Comparison of ENCODE assay signal across 11 cellular contexts in genomic region chr6:98384766-98385165, GRCh38.
"Had no signal": no experiment of that assay in that cellular context is flagged by ENCODE, and none has a peak within 500 bp of the region (broad histone marks: within the 10 kb centered on the region; RNA-seq: fewer than 3 reads in every experiment).

No MANE protein-coding gene starts in this region.

- H3K4me3 ChIP-seq: pancreas, transverse colon had no signal

- H3K27ac ChIP-seq: pancreas, transverse colon had no signal

- DNase-seq: activated CD4-positive, alpha-beta T cell treated with anti-CD3 and anti-CD28 coated beads, Interleukin-2, amount 50 U/mL, for 1 hour; activated CD4-positive, CD25-positive, alpha-beta regulatory T cell; glutamatergic neuron; pancreas; T-helper 2 cell; transverse colon had no signal

- H3K9me3 ChIP-seq: pancreas had no signal

- FAIRE-seq: bronchial epithelial cell, endometrium, pancreas, TTC549 had no signal

- H3K4me1 ChIP-seq: pancreas, transverse colon had no signal

- H3K36me3 ChIP-seq: pancreas, transverse colon had no signal

- ATAC-seq: esophagus mucosa; natural killer cell treated with Interleukin-12 subunit alpha and Interleukin-12 subunit beta and Interleukin-15 and Interleukin-18, amount 100 ng/mL, for 72 hours; pancreas had no signal

- H3K27me3 ChIP-seq: transverse colon had no signal
